In genomic region chr16:2212362-2213324, GRCh38 we compare ENCODE assay signal across 6 cellular contexts. TPM values are rescaled to one million over a fixed set of nuclear protein-coding genes. Genes with fewer than 3 reads are reported as not detected.
DNase-seq lines count a peak whose midpoint lies in the region; ATAC-seq, FAIRE-seq and TF ChIP-seq lines count a peak whose summit lies in the region.

No MANE protein-coding gene starts in this region.

- no peaks in the 10 kb centered on the region for H3K27me3 Mint-ChIP-seq in Caco-2 (ENCODE audit: insufficient read depth, unreplicated experiment)

- H3K27me3 ChIP-seq in Caco-2 (replicated peaks; ENCODE audit: control insufficient read depth, insufficient read depth, low read length) (no peaks in the 10 kb centered on the region), keratinocyte (ENCODE audit: control insufficient read depth, extremely low read depth, insufficient read depth, low read length) (no peaks in the 10 kb centered on the region)

- ATAC-seq in GM19023 (IDR thresholded peaks at IDR 0.05; ENCODE audit: unreplicated experiment) = no peak

- peak overlapping the region; percentile 73 for H3K4me3 Mint-ChIP-seq in Caco-2 (ENCODE audit: unreplicated experiment)

- FAIRE-seq in keratinocyte (lab: Jason Lieb, UNC) = no peak

- dilution Hi-C loops in keratinocyte (cut with MboI; ENCODE audit: extremely low pct_ligation_motif_present, low sequenced_read_pairs) = no loop called here

- H3K27ac Mint-ChIP-seq in Caco-2 (ENCODE audit: unreplicated experiment) = peak overlapping the region; percentile 66

- intact Hi-C loops in Caco-2 (cut with micrococcal nuclease; ENCODE audit: unreplicated experiment) = no loop called here

- POLR2A ChIA-PET in Caco-2 (lab: Charles Lee) = no interaction called here
- POLR2A ChIA-PET in RWPE1 (lab: Yijun Ruan, JAX; ENCODE audit: low non-redundant PET) = interaction anchor here (0.6 kb wide), 2 partner anchors 13 to 1827 kb away, joined by 3 to 4 read pairs; no protein-coding TSS in a partner anchor

- H4K20me1 ChIP-seq in keratinocyte (ENCODE audit: control insufficient read depth, extremely low read depth, insufficient read depth, low read length) = no peaks in the 10 kb centered on the region

- H3K4me1 ChIP-seq in Caco-2 (peaks cover 29% of the 10 kb centered on the region), keratinocyte (ENCODE audit: control insufficient read depth, extremely low read depth, insufficient read depth, low read length) (peaks cover 13% of the 10 kb centered on the region)

- DNase-seq in Caco-2 (no peak), RWPE1 (ENCODE audit: low spot score) (no peak), keratinocyte (ENCODE audit: low read depth, low spot score) (no peak), NCI-H774 (lab: John Stamatoyannopoulos, UW) (no peak), DMS53 treated with DMSO at 0.1 percent for 48 hours (lab: John Stamatoyannopoulos, UW; ENCODE audit: unreplicated experiment) (no peak)

- CTCF ChIA-PET in Caco-2 (lab: Charles Lee) = no interaction called here
- CTCF ChIA-PET in RWPE1 (lab: Yijun Ruan, JAX) = interaction anchor here (0.6 kb wide), 2 partner anchors 228 to 512 kb away, joined by 3 to 10 read pairs; partner anchors contain the start of gene GFER

- H3K4me3 ChIP-seq in Caco-2 (ENCODE audit: low read depth, low read length) (peak overlapping the region; percentile 75; the same call in 1 of the 2 replicates), keratinocyte (ENCODE audit: control insufficient read depth in 2 of 3, extremely low read depth in 1 of 3, insufficient read depth in 2 of 3, low read depth in 1 of 3, low read length in 3 of 3) (peak overlapping the region; percentile 55 to 75 (median 61))

- no peak overlapping the region for H2AFZ ChIP-seq in keratinocyte (ENCODE audit: control insufficient read depth, low read length)

- TF ChIP-seq CTCF in Caco-2 (IDR thresholded peaks at IDR 0.05; ENCODE audit: insufficient read depth in 1 of 2, low read depth in 1 of 2, low read length in 1 of 2, severe bottlenecking in 1 of 2, unreplicated experiment in 1 of 2) (no peak), RWPE1 (conservative IDR thresholded peaks at IDR 0.05; ENCODE audit: low read depth) (no peak), keratinocyte (optimal IDR thresholded peaks at IDR 0.05 in 1 of 3, IDR thresholded peaks at IDR 0.05 in 1 of 3, conservative IDR thresholded peaks at IDR 0.05 in 1 of 3; ENCODE audit: extremely low read depth in 1 of 3, insufficient read depth in 2 of 3, low read length in 3 of 3) (no peak)

- H3K4me1 Mint-ChIP-seq in Caco-2 (ENCODE audit: low read depth, unreplicated experiment) = peaks cover 2% of the 10 kb centered on the region

- H3K9me1 ChIP-seq in keratinocyte (ENCODE audit: control insufficient read depth, extremely low read depth, insufficient read depth, low read length) = no peaks in the 10 kb centered on the region

- no peaks in the 10 kb centered on the region for H3K9me3 Mint-ChIP-seq in Caco-2 (ENCODE audit: unreplicated experiment)

- H3K9me3 ChIP-seq in Caco-2 (no peaks in the 10 kb centered on the region), keratinocyte (ENCODE audit: control insufficient read depth, low read depth, low read length) (no peaks in the 10 kb centered on the region)

- BruUV-seq in Caco-2 (replicated peaks; lab: Mats Ljungman, UMichigan) = TSS peak; percentile 61

- H3K36me3 ChIP-seq in Caco-2 (ENCODE audit: control insufficient read depth, insufficient read depth, low read length) = peaks cover 3% of the 10 kb centered on the region; the same call in 1 of the 2 replicates
- H3K36me3 ChIP-seq in keratinocyte (ENCODE audit: control insufficient read depth in 2 of 2, extremely low read depth in 1 of 2, insufficient read depth in 2 of 2, low read length in 2 of 2) = peaks cover 8 to 19% of the 10 kb centered on the region in 2 experiments

- H3K9ac ChIP-seq in keratinocyte (ENCODE audit: control insufficient read depth, extremely low read depth, insufficient read depth, low read length) = peak overlapping the region; percentile 78

- peaks cover 20% of the 10 kb centered on the region for H3K79me2 ChIP-seq in keratinocyte (ENCODE audit: control insufficient read depth, insufficient read depth, low read length)

- peaks cover 65% of the 10 kb centered on the region for H3K36me3 Mint-ChIP-seq in Caco-2 (ENCODE audit: insufficient read depth, unreplicated experiment)

- H3K27ac ChIP-seq in RWPE1 (peak overlapping the region; percentile 93), keratinocyte (ENCODE audit: control insufficient read depth, insufficient read depth, low read length) (no peak overlapping the region)

- H3K4me2 ChIP-seq in keratinocyte (ENCODE audit: control insufficient read depth, extremely low read depth, insufficient read depth, low read depth, low read length) = peak overlapping the region; percentile 79

RNA-seq across cellular contexts. Expression of gene BRICD5, which starts 2.0 kb away (rescaled TPM):
- total RNA-seq in Caco-2 (2022) = 5.4 and 10.0 TPM in 2 replicates
- 1.8 to 5.9 TPM (median 3.5 TPM) in 3 replicates for polyA plus RNA-seq in keratinocyte
- 0.36 TPM for polyA plus RNA-seq in keratinocyte (2011; ENCODE audit: low read depth)
- 0.31 and 0.36 TPM in 2 replicates for polyA plus RNA-seq in keratinocyte (2011; cell fraction: cytosol; rRNA removed)
- polyA plus RNA-seq in keratinocyte (2011; cell fraction: nucleus; rRNA removed) = 8.1 and 9.1 TPM in 2 replicates
- polyA plus RNA-seq in keratinocyte (2012; ENCODE audit: low replicate concordance) = 1.4 and 4.4 TPM in 2 replicates
- polyA minus RNA-seq in keratinocyte = 0.51 to 2.8 TPM (median 1.1 TPM) in 3 replicates
- not detected for polyA minus RNA-seq in keratinocyte (2011; cell fraction: cytosol; rRNA and poly(A)+ RNA removed)
- 1.4 and 2.3 TPM in 2 replicates for polyA minus RNA-seq in keratinocyte (2011; cell fraction: nucleus; rRNA and poly(A)+ RNA removed)

RNA-seq across cellular contexts. Expression of gene PGP, which starts 2.0 kb away (rescaled TPM):
- 31.1 and 36.2 TPM in 2 replicates for total RNA-seq in Caco-2 (2022)
- polyA plus RNA-seq in keratinocyte = 10.3 to 18.0 TPM (median 10.4 TPM) in 3 replicates
- 1.6 TPM for polyA plus RNA-seq in keratinocyte (2011; ENCODE audit: low read depth)
- 6.1 and 12.6 TPM in 2 replicates for polyA plus RNA-seq in keratinocyte (2011; cell fraction: cytosol; rRNA removed)
- 20.4 and 24.2 TPM in 2 replicates for polyA plus RNA-seq in keratinocyte (2011; cell fraction: nucleus; rRNA removed)
- 6.5 and 17.3 TPM in 2 replicates for polyA plus RNA-seq in keratinocyte (2012; ENCODE audit: low replicate concordance)
- 6.3 to 10.6 TPM (median 9.1 TPM) in 3 replicates for polyA minus RNA-seq in keratinocyte
- 21.7 TPM for polyA minus RNA-seq in keratinocyte (2011; cell fraction: cytosol; rRNA and poly(A)+ RNA removed)
- polyA minus RNA-seq in keratinocyte (2011; cell fraction: nucleus; rRNA and poly(A)+ RNA removed) = 9.2 and 10.9 TPM in 2 replicates

RNA-seq across cellular contexts. Expression of gene MLST8, which starts 7.4 kb away (rescaled TPM):
- 53.1 and 59.7 TPM in 2 replicates for total RNA-seq in Caco-2 (2022)
- polyA plus RNA-seq in keratinocyte = 35.7 to 68.9 TPM (median 54.7 TPM) in 3 replicates
- 66.9 TPM for polyA plus RNA-seq in keratinocyte (2011; ENCODE audit: low read depth)
- 43.6 and 90.2 TPM in 2 replicates for polyA plus RNA-seq in keratinocyte (2011; cell fraction: cytosol; rRNA removed)
- polyA plus RNA-seq in keratinocyte (2011; cell fraction: nucleus; rRNA removed) = 36.0 and 46.8 TPM in 2 replicates
- polyA plus RNA-seq in keratinocyte (2012; ENCODE audit: low replicate concordance) = 29.2 and 45.0 TPM in 2 replicates
- polyA minus RNA-seq in keratinocyte = 36.3 to 85.2 TPM (median 44.4 TPM) in 3 replicates
- polyA minus RNA-seq in keratinocyte (2011; cell fraction: cytosol; rRNA and poly(A)+ RNA removed) = 59.9 TPM
- 15.7 and 17.8 TPM in 2 replicates for polyA minus RNA-seq in keratinocyte (2011; cell fraction: nucleus; rRNA and poly(A)+ RNA removed)

RNA-seq across cellular contexts. Expression of gene E4F1, which starts 10.7 kb away (rescaled TPM):
- 29.5 and 30.1 TPM in 2 replicates for total RNA-seq in Caco-2 (2022)
- 10.5 to 24.7 TPM (median 11.1 TPM) in 3 replicates for polyA plus RNA-seq in keratinocyte
- 16.2 TPM for polyA plus RNA-seq in keratinocyte (2011; ENCODE audit: low read depth)
- 4.1 and 10.4 TPM in 2 replicates for polyA plus RNA-seq in keratinocyte (2011; cell fraction: cytosol; rRNA removed)
- polyA plus RNA-seq in keratinocyte (2011; cell fraction: nucleus; rRNA removed) = 36.5 and 49.1 TPM in 2 replicates
- 12.1 and 15.4 TPM in 2 replicates for polyA plus RNA-seq in keratinocyte (2012; ENCODE audit: low replicate concordance)
- polyA minus RNA-seq in keratinocyte = 9.2 to 18.5 TPM (median 12.6 TPM) in 3 replicates
- polyA minus RNA-seq in keratinocyte (2011; cell fraction: cytosol; rRNA and poly(A)+ RNA removed) = 29.2 TPM
- polyA minus RNA-seq in keratinocyte (2011; cell fraction: nucleus; rRNA and poly(A)+ RNA removed) = 23.0 and 30.4 TPM in 2 replicates

RNA-seq across cellular contexts. Expression of gene CASKIN1, which starts 16.2 kb away (rescaled TPM):
- 6.6 and 10.8 TPM in 2 replicates for total RNA-seq in Caco-2 (2022)
- polyA plus RNA-seq in keratinocyte = 0.01 to 0.45 TPM (median 0.04 TPM) in 3 replicates
- 0.07 TPM for polyA plus RNA-seq in keratinocyte (2011; ENCODE audit: low read depth)
- 0.01 and 0.12 TPM in 2 replicates for polyA plus RNA-seq in keratinocyte (2011; cell fraction: cytosol; rRNA removed)
- 0.08 and 0.27 TPM in 2 replicates for polyA plus RNA-seq in keratinocyte (2011; cell fraction: nucleus; rRNA removed)
- polyA plus RNA-seq in keratinocyte (2012; ENCODE audit: low replicate concordance) = 0.02 and 0.78 TPM in 2 replicates
- 0.03 to 0.07 TPM in 2 of 3 replicates, not detected in the other for polyA minus RNA-seq in keratinocyte
- polyA minus RNA-seq in keratinocyte (2011; cell fraction: cytosol; rRNA and poly(A)+ RNA removed) = not detected
- 0.11 TPM in 1 of 2 replicates, not detected in the other for polyA minus RNA-seq in keratinocyte (2011; cell fraction: nucleus; rRNA and poly(A)+ RNA removed)
